Comparison of ENCODE assay signal across 23 cellular contexts in genomic region chr6:168706471-168707177, GRCh38.
A peak's percentile ranks its signal among the peaks of the same experiment; 100 is the strongest.
DNase-seq lines count a peak whose midpoint lies in the region; ATAC-seq, FAIRE-seq and TF ChIP-seq lines count a peak whose summit lies in the region.
"Had no signal": no experiment of that assay in that cellular context is flagged by ENCODE, and none has a peak within 500 bp of the region (broad histone marks: within the 10 kb centered on the region; RNA-seq: fewer than 3 reads in every experiment).

No MANE protein-coding gene starts in this region.

- H3F3A ChIP-seq in neural progenitor cell (ENCODE audit: low read depth), result no peaks in the 10 kb centered on the region
- H3F3A ChIP-seq in GM23248 (ENCODE audit: insufficient read depth), result no peaks in the 10 kb centered on the region

- in situ Hi-C loops in HepG2 (cut with HindIII; ENCODE audit: extremely low pct_ligation_motif_present, low pct_unique_long_range_greater_than_20kb) (no loop called here), GM23248 (cut with MboI) (no loop called here)

- POLR2A ChIA-PET in HepG2 (lab: Yijun Ruan, JAX), result no interaction called here

- no peaks in the 10 kb centered on the region for H3K36me3 Mint-ChIP-seq in activated naive CD4-positive, alpha-beta T cell treated with anti-CD3 and anti-CD28 coated beads, Interleukin-2, amount 10 ng/mL, durations not matched to agents 7 days and 5 days
- peaks cover 3% of the 10 kb centered on the region for H3K36me3 Mint-ChIP-seq in neural progenitor cell
- H3K36me3 Mint-ChIP-seq: CD8-positive, alpha-beta T cell had no signal

- DNase-seq in activated naive CD4-positive, alpha-beta T cell treated with anti-CD3 and anti-CD28 coated beads, Interleukin-2, amount 10 ng/mL, durations not matched to agents 7 days and 5 days, result no peak
- no peak for DNase-seq in activated naive CD4-positive, alpha-beta T cell treated with Interleukin-2 at 50 U/mL for 16 hours
- DNase-seq in HepG2 (ENCODE audit: low spot score) (no peak), right lobe of liver (no peak), neural progenitor cell (ENCODE audit: low spot score) (no peak), upper lobe of right lung (peak; percentile 19), GM23248 (no peak), NCI-H226 (no peak)
- DNase-seq: AML-193; Caco-2; Calu3; CD4-positive, alpha-beta T cell; DMS79 treated with DMSO at 0.1 percent for 48 hours; GF-D8 had no signal

- no peak overlapping the region for H3K4me3 Mint-ChIP-seq in activated naive CD4-positive, alpha-beta T cell treated with anti-CD3 and anti-CD28 coated beads, Interleukin-2, amount 10 ng/mL, durations not matched to agents 7 days and 5 days
- H3K4me3 Mint-ChIP-seq in neural progenitor cell, result no peak overlapping the region
- H3K4me3 Mint-ChIP-seq: B cell; CD4-positive, alpha-beta T cell; CD8-positive, alpha-beta T cell had no signal

- ATAC-seq in HepG2 (no peak), right lobe of liver (no peak), upper lobe of right lung (peak; percentile 21)
- ATAC-seq: A549; CD8-positive, alpha-beta T cell had no signal

- no peak for TF ChIP-seq RAD21 in HepG2 (CRISPR knock-in tag; IDR thresholded peaks at IDR 0.05)

- no peak overlapping the region for H3K4me3 ChIP-seq in HepG2 (replicated peaks in 1 of 3; ENCODE audit: insufficient read depth in 1 of 3, low read depth in 2 of 3, low read length in 3 of 3)
- no peak overlapping the region for H3K4me3 ChIP-seq in right lobe of liver
- H3K4me3 ChIP-seq in neural progenitor cell, result no peak overlapping the region
- no peak overlapping the region for H3K4me3 ChIP-seq in upper lobe of right lung
- no peak overlapping the region for H3K4me3 ChIP-seq in GM23248
- H3K4me3 ChIP-seq: A549; BLaER1 treated with 17β-estradiol and CSF1 and Interleukin-3, amounts not matched to agents 10 nM and 100 nM had no signal

- TF ChIP-seq POLR2A in HepG2 (IDR thresholded peaks at IDR 0.05; ENCODE audit: insufficient read depth in 1 of 2, low read depth in 2 of 2, low read length in 2 of 2) (no peak), right lobe of liver (IDR thresholded peaks at IDR 0.05) (no peak)

- H3K9me3 Mint-ChIP-seq in activated naive CD4-positive, alpha-beta T cell treated with anti-CD3 and anti-CD28 coated beads, Interleukin-2, amount 10 ng/mL, durations not matched to agents 7 days and 5 days, result no peaks in the 10 kb centered on the region
- H3K9me3 Mint-ChIP-seq in neural progenitor cell, result peaks cover 15% of the 10 kb centered on the region
- H3K9me3 Mint-ChIP-seq: CD4-positive, alpha-beta T cell; CD8-positive, alpha-beta T cell had no signal

- H3K27ac ChIP-seq in HepG2 (ENCODE audit: extremely low read length, insufficient read depth, low read length) (no peak overlapping the region), right lobe of liver (no peak overlapping the region), neural progenitor cell (no peak overlapping the region), upper lobe of right lung (no peak overlapping the region), GM23248 (no peak overlapping the region)
- H3K27ac ChIP-seq: 22Rv1; A549; BLaER1 treated with 17β-estradiol and CSF1 and Interleukin-3, amounts not matched to agents 10 nM and 100 nM; C4-2B had no signal

- no peak overlapping the region for H2AFZ ChIP-seq in HepG2 (ENCODE audit: low read length)
- H2AFZ ChIP-seq in neural progenitor cell (replicated peaks), result no peak overlapping the region
- no peak overlapping the region for H2AFZ ChIP-seq in GM23248

- intact Hi-C loops in HepG2 (cut with micrococcal nuclease; ENCODE audit: unreplicated experiment) (no loop called here), right lobe of liver (cut with DNase I) (no loop called here), upper lobe of right lung (cut with DNase I) (no loop called here)

- no peaks in the 10 kb centered on the region for H3K79me2 ChIP-seq in HepG2 (ENCODE audit: insufficient read depth, low read length)
- no peaks in the 10 kb centered on the region for H3K79me2 ChIP-seq in neural progenitor cell (ENCODE audit: low read depth)
- no peaks in the 10 kb centered on the region for H3K79me2 ChIP-seq in GM23248 (ENCODE audit: insufficient read depth)

- H3K36me3 ChIP-seq in HepG2 (replicated peaks in 1 of 2; ENCODE audit: control insufficient read depth in 1 of 2, insufficient read depth in 2 of 2, low read length in 2 of 2) (no peaks in the 10 kb centered on the region), right lobe of liver (no peaks in the 10 kb centered on the region), neural progenitor cell (no peaks in the 10 kb centered on the region), upper lobe of right lung (no peaks in the 10 kb centered on the region), GM23248 (ENCODE audit: low read depth) (no peaks in the 10 kb centered on the region)
- H3K36me3 ChIP-seq: BLaER1 treated with 17β-estradiol and CSF1 and Interleukin-3, amounts not matched to agents 10 nM and 100 nM had no signal

- no peaks in the 10 kb centered on the region for H3K9me2 ChIP-seq in GM23248 (ENCODE audit: insufficient read depth)

- no TSS peak for BruUV-seq in HepG2 (replicated peaks; lab: Mats Ljungman, UMichigan)

- TF ChIP-seq EP300 in HepG2 (IDR thresholded peaks at IDR 0.05; ENCODE audit: low read depth in 2 of 2, low read length in 2 of 2) (no peak), HepG2 (CRISPR knock-in tag; IDR thresholded peaks at IDR 0.05; ENCODE audit: borderline replicate concordance) (no peak)

- H3K9ac ChIP-seq in HepG2 (ENCODE audit: insufficient read depth, low read depth, low read length) (no peak overlapping the region), neural progenitor cell (no peak overlapping the region), GM23248 (no peak overlapping the region)
- H3K9ac ChIP-seq: BLaER1 treated with 17β-estradiol and CSF1 and Interleukin-3, amounts not matched to agents 10 nM and 100 nM had no signal

- 19% methylated on average over 19 of the region's 25 CpGs for WGBS in HepG2 (ENCODE audit: low lambda C conversion rate)
- 77% methylated on average over 3 of the region's 25 CpGs for WGBS in right lobe of liver (ENCODE audit: insufficient coverage, low coverage, low lambda C conversion rate, missing lambda C conversion rate)
- 65 to 66% methylated on average over 25 of the region's 25 CpGs for WGBS in GM23248 (ENCODE audit: low coverage in 1 of 2, low lambda C conversion rate in 2 of 2, missing lambda C conversion rate in 2 of 2), 2 experiments

- CTCF ChIA-PET in activated naive CD4-positive, alpha-beta T cell treated with anti-CD3 and anti-CD28 coated beads, Interleukin-2, amount 10 ng/mL, durations not matched to agents 7 days and 5 days (lab: Charles Lee), result no interaction called here
- CTCF ChIA-PET in HepG2 (lab: Yijun Ruan, JAX; ENCODE audit: low intra/inter-chr PET ratio, low total read pairs), result no interaction called here

- TF ChIP-seq CTCF in HepG2 (CRISPR knock-in tag; IDR thresholded peaks at IDR 0.05), result no peak
- no peak for TF ChIP-seq CTCF in right lobe of liver (IDR thresholded peaks at IDR 0.05)
- no peak for TF ChIP-seq CTCF in neural progenitor cell (IDR thresholded peaks at IDR 0.05)
- no peak for TF ChIP-seq CTCF in upper lobe of right lung (IDR thresholded peaks at IDR 0.05)

- H3K27ac Mint-ChIP-seq in activated naive CD4-positive, alpha-beta T cell treated with anti-CD3 and anti-CD28 coated beads, Interleukin-2, amount 10 ng/mL, durations not matched to agents 7 days and 5 days, result peak overlapping the region; percentile 55
- H3K27ac Mint-ChIP-seq in neural progenitor cell, result peak overlapping the region; percentile 53
- H3K27ac Mint-ChIP-seq: B cell; CD4-positive, alpha-beta T cell; CD8-positive, alpha-beta T cell had no signal

- H3K4me1 ChIP-seq in HepG2 (ENCODE audit: insufficient read depth, low read length) (no peaks in the 10 kb centered on the region), right lobe of liver (no peaks in the 10 kb centered on the region), neural progenitor cell (no peaks in the 10 kb centered on the region), upper lobe of right lung (no peaks in the 10 kb centered on the region), GM23248 (ENCODE audit: insufficient read depth) (no peaks in the 10 kb centered on the region)
- H3K4me1 ChIP-seq: A549, Caco-2 had no signal

- FAIRE-seq in HepG2 (lab: Jason Lieb, UNC), result no peak
- FAIRE-seq: A549, D721Med, G401.6, GM12891 had no signal

- H3K27me3 ChIP-seq in HepG2 (ENCODE audit: control insufficient read depth in 1 of 2, insufficient read depth in 2 of 2, low read length in 2 of 2) (peaks cover 14 to 72% of the 10 kb centered on the region in 2 experiments), right lobe of liver (no peaks in the 10 kb centered on the region), neural progenitor cell (no peaks in the 10 kb centered on the region), upper lobe of right lung (peaks cover 16% of the 10 kb centered on the region), GM23248 (replicated peaks; ENCODE audit: insufficient read depth) (no peaks in the 10 kb centered on the region)
- H3K27me3 ChIP-seq: BLaER1 treated with 17β-estradiol and CSF1 and Interleukin-3, amounts not matched to agents 10 nM and 100 nM had no signal

- H3K4me2 ChIP-seq in HepG2 (ENCODE audit: low read depth, low read length), result no peak overlapping the region
- H3K4me2 ChIP-seq in neural progenitor cell, result no peak overlapping the region
- no peak overlapping the region for H3K4me2 ChIP-seq in GM23248 (ENCODE audit: unreplicated experiment)
- H3K4me2 ChIP-seq: A549; BLaER1 treated with 17β-estradiol and CSF1 and Interleukin-3, amounts not matched to agents 10 nM and 100 nM had no signal

- no peaks in the 10 kb centered on the region for H3K27me3 Mint-ChIP-seq in activated naive CD4-positive, alpha-beta T cell treated with anti-CD3 and anti-CD28 coated beads, Interleukin-2, amount 10 ng/mL, durations not matched to agents 7 days and 5 days
- peaks cover 2% of the 10 kb centered on the region for H3K27me3 Mint-ChIP-seq in neural progenitor cell (ENCODE audit: insufficient read depth, low read depth)
- H3K27me3 Mint-ChIP-seq: B cell had no signal

- no peaks in the 10 kb centered on the region for H4K20me1 ChIP-seq in HepG2 (ENCODE audit: insufficient read depth, low read length)
- H4K20me1 ChIP-seq in neural progenitor cell (ENCODE audit: low read depth), result no peaks in the 10 kb centered on the region
- H4K20me1 ChIP-seq in GM23248 (ENCODE audit: insufficient read depth), result no peaks in the 10 kb centered on the region
- H4K20me1 ChIP-seq: BLaER1 treated with 17β-estradiol and CSF1 and Interleukin-3, amounts not matched to agents 10 nM and 100 nM had no signal

- H3K9me3 ChIP-seq in HepG2 (ENCODE audit: low read length), result no peaks in the 10 kb centered on the region
- no peaks in the 10 kb centered on the region for H3K9me3 ChIP-seq in right lobe of liver
- no peaks in the 10 kb centered on the region for H3K9me3 ChIP-seq in neural progenitor cell (ENCODE audit: low read depth)
- H3K9me3 ChIP-seq in upper lobe of right lung, result no peaks in the 10 kb centered on the region
- no peaks in the 10 kb centered on the region for H3K9me3 ChIP-seq in GM23248 (ENCODE audit: low read depth)
- H3K9me3 ChIP-seq: A549, Caco-2 had no signal

- no peaks in the 10 kb centered on the region for H3K4me1 Mint-ChIP-seq in activated naive CD4-positive, alpha-beta T cell treated with anti-CD3 and anti-CD28 coated beads, Interleukin-2, amount 10 ng/mL, durations not matched to agents 7 days and 5 days
- peaks cover 21% of the 10 kb centered on the region for H3K4me1 Mint-ChIP-seq in neural progenitor cell
- H3K4me1 Mint-ChIP-seq: B cell had no signal

TF ChIP-seq in HepG2, 621 proteins besides CTCF, POLR2A, EP300 and RAD21 (continues in another document):
- no peak for TF ChIP-seq PLRG1 (conservative IDR thresholded peaks at IDR 0.05)
